ENCODE assay signal across 9 cellular contexts in genomic region chr19:17499030-17499429, GRCh38. TPM values are rescaled to one million over a fixed set of nuclear protein-coding genes. Genes with fewer than 3 reads are reported as not detected.
"Had no signal": no experiment of that assay in that cellular context is flagged by ENCODE, and none has a peak within 500 bp of the region (broad histone marks: within the 10 kb centered on the region; RNA-seq: fewer than 3 reads in every experiment).

No MANE protein-coding gene starts in this region.

RNA-seq across cellular contexts. Expression of gene NXNL1, which starts 38.3 kb away (rescaled TPM):
- total RNA-seq: activated CD8-positive, alpha-beta T cell treated with anti-CD3 and anti-CD28 coated beads for 36 hours; activated naive CD8-positive, alpha-beta T cell treated with anti-CD3 and anti-CD28 coated beads for 36 hours; activated T-cell treated with anti-CD3 and anti-CD28 coated beads, Interleukin-2, amount 50 U/mL, for 72 hours; bronchial epithelial cell; epithelial cell of proximal tubule; mucosa of descending colon; natural killer cell treated with Interleukin-12 subunit alpha and Interleukin-12 subunit beta and Interleukin-15 and Interleukin-18, amount 100 ng/mL, for 72 hours; urinary bladder had no signal
- polyA plus RNA-seq: SK-N-SH, urinary bladder had no signal

RNA-seq across cellular contexts. Expression of gene TMEM221, which starts 50.6 kb away (rescaled TPM):
- total RNA-seq: activated CD8-positive, alpha-beta T cell treated with anti-CD3 and anti-CD28 coated beads for 36 hours; activated naive CD8-positive, alpha-beta T cell treated with anti-CD3 and anti-CD28 coated beads for 36 hours; activated T-cell treated with anti-CD3 and anti-CD28 coated beads, Interleukin-2, amount 50 U/mL, for 72 hours; bronchial epithelial cell; epithelial cell of proximal tubule; natural killer cell treated with Interleukin-12 subunit alpha and Interleukin-12 subunit beta and Interleukin-15 and Interleukin-18, amount 100 ng/mL, for 72 hours had no signal
